8 cellular contexts compared by ENCODE assay signal in the genomic region with DNA sequence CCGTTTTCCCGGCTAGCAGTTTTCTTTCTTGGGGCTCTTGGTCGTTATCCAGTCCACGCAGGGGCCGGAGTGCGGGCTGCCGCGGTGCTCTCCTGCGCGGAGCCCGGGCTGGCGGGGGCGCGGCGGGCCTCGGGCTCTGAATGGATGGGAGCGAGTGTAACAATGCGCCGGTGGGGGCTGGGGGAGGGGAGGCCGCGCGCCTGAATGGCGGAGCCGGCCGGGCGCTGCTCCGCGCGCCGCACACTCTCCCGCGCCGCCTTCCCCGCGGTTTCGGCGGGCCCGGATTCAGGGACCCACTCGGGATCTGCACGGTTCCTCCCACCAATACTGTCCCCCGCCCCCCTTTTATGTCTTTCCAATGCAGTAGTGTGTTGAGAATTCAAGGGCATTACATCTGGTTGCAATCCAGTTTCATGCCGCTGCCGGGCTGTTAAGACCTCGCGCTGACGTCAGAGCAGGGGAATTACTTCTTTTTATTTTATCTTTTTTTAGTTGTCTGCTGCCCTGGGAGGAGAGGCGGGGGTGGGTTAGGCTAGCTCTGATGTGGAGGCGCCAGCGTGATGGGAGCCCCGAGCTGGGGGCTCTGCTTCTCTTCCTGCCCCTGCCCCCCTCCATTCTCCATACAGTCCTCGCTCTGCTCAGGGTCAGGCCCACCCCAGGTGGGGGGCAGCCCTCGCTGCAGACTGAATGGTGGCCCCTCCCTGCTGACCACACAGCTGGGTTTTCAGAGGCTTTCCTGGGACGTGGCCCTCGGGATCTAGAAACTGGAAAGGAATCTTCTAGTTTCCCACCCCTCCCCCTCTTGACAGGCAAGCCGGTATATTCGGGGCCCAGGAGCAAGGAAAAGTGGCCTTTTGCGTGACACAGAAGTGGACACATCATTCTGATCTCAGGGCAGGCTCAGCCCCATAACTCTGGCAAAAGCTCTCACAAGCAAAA. TPM values are rescaled to one million over a fixed set of nuclear protein-coding genes. Genes with fewer than 3 reads are reported as not detected.
DNase-seq lines count a peak whose midpoint lies in the region; FAIRE-seq and TF ChIP-seq lines count a peak whose summit lies in the region.

No MANE protein-coding gene starts in this region.

- peak overlapping the region; percentile 91 for H3K9ac ChIP-seq in keratinocyte (ENCODE audit: control insufficient read depth, extremely low read depth, insufficient read depth, low read length)

- H4K20me1 ChIP-seq in keratinocyte (ENCODE audit: control insufficient read depth, extremely low read depth, insufficient read depth, low read length), result peaks cover 9% of the 10 kb centered on the region

- H3K9me3 ChIP-seq in keratinocyte (ENCODE audit: control insufficient read depth, low read depth, low read length) (no peaks in the 10 kb centered on the region), spleen (no peaks in the 10 kb centered on the region)

- FAIRE-seq in bronchial epithelial cell (lab: Jason Lieb, UNC), result no peak
- no peak for FAIRE-seq in keratinocyte (lab: Jason Lieb, UNC)

- H3K27me3 ChIP-seq in bronchial epithelial cell (ENCODE audit: control insufficient read depth, insufficient read depth, low read length) (no peaks in the 10 kb centered on the region), keratinocyte (ENCODE audit: control insufficient read depth, extremely low read depth, insufficient read depth, low read length) (no peaks in the 10 kb centered on the region), spleen (replicated peaks in 1 of 7) (no peaks in the 10 kb centered on the region)

- TF ChIP-seq POLR2A in spleen (IDR thresholded peaks at IDR 0.05), result no peak

- H3K4me3 ChIP-seq in bronchial epithelial cell (ENCODE audit: low read depth, low read length) (peak overlapping the region; percentile 80), keratinocyte (ENCODE audit: control insufficient read depth in 2 of 3, extremely low read depth in 1 of 3, insufficient read depth in 2 of 3, low read depth in 1 of 3, low read length in 3 of 3) (peak overlapping the region; percentile 77 to 87 (median 84)), spleen (peak overlapping the region; percentile 66 to 93 (median 81))

- H3K79me2 ChIP-seq in keratinocyte (ENCODE audit: control insufficient read depth, insufficient read depth, low read length), result peaks cover 58% of the 10 kb centered on the region

- DNase-seq in GM20000 (ENCODE audit: low spot score) (peak; percentile 77), LoVo (ENCODE audit: low spot score) (peak; percentile 52), bronchial epithelial cell (ENCODE audit: low read depth) (peak; percentile 43), keratinocyte (ENCODE audit: low read depth, low spot score) (no peak), spleen (peak; percentile 89), OCI-M2 (lab: John Stamatoyannopoulos, UW; ENCODE audit: unreplicated experiment) (no peak)

- WGBS in spleen, 5 donors, result 4 to 8% (median 4%) methylated on average over 55 to 57 of the region's 57 CpGs

- intact Hi-C loops in spleen (cut with DNase I; ENCODE audit: low total_unique reads), result loop anchor here (10.0 kb wide), 1 partner anchor 352 kb away; the partner anchor contains the start of genes ATPAF2 and GID4

- no peak for TF ChIP-seq CTCF in C4-2B (conservative IDR thresholded peaks at IDR 0.05)
- no peak for TF ChIP-seq CTCF in GM20000 (IDR thresholded peaks at IDR 0.05; ENCODE audit: extremely low read depth, missing control alignments)
- TF ChIP-seq CTCF in VCaP (conservative IDR thresholded peaks at IDR 0.05), result no peak
- TF ChIP-seq CTCF in bronchial epithelial cell (IDR thresholded peaks at IDR 0.05; ENCODE audit: insufficient read depth, low read length, severe bottlenecking), result no peak
- no peak for TF ChIP-seq CTCF in keratinocyte (optimal IDR thresholded peaks at IDR 0.05 in 1 of 3, IDR thresholded peaks at IDR 0.05 in 1 of 3, conservative IDR thresholded peaks at IDR 0.05 in 1 of 3; ENCODE audit: extremely low read depth in 1 of 3, insufficient read depth in 2 of 3, low read length in 3 of 3)
- TF ChIP-seq CTCF in spleen (IDR thresholded peaks at IDR 0.05 in 8 of 11, conservative IDR thresholded peaks at IDR 0.05 in 3 of 11), result no peak

- H2AFZ ChIP-seq in keratinocyte (ENCODE audit: control insufficient read depth, low read length), result no peak overlapping the region

- H3K9me1 ChIP-seq in keratinocyte (ENCODE audit: control insufficient read depth, extremely low read depth, insufficient read depth, low read length), result peaks cover 2% of the 10 kb centered on the region

- peaks cover 3% of the 10 kb centered on the region for H3K36me3 ChIP-seq in bronchial epithelial cell (ENCODE audit: control insufficient read depth, insufficient read depth, low read length)
- no peaks in the 10 kb centered on the region for H3K36me3 ChIP-seq in keratinocyte (ENCODE audit: control insufficient read depth in 2 of 2, extremely low read depth in 1 of 2, insufficient read depth in 2 of 2, low read length in 2 of 2)
- no peaks in the 10 kb centered on the region for H3K36me3 ChIP-seq in spleen

- H3K4me2 ChIP-seq in keratinocyte (ENCODE audit: control insufficient read depth, extremely low read depth, insufficient read depth, low read depth, low read length), result peak overlapping the region; percentile 95

- H3K27ac ChIP-seq in C4-2B, result peak overlapping the region; percentile 99
- peak overlapping the region; percentile 95 for H3K27ac ChIP-seq in VCaP
- peak overlapping the region; percentile 87 for H3K27ac ChIP-seq in keratinocyte (ENCODE audit: control insufficient read depth, insufficient read depth, low read length)
- peak overlapping the region; percentile 90 to 96 (median 94) for H3K27ac ChIP-seq in spleen

- H3K4me1 ChIP-seq in keratinocyte (ENCODE audit: control insufficient read depth, extremely low read depth, insufficient read depth, low read length) (peaks cover 45% of the 10 kb centered on the region), spleen (peaks cover 22 to 68% (median 46%) of the 10 kb centered on the region in 6 donors)

- dilution Hi-C loops in keratinocyte (cut with MboI; ENCODE audit: extremely low pct_ligation_motif_present, low sequenced_read_pairs), result no loop called here

RNA-seq across cellular contexts. Expression of gene RAI1, which starts 1.7 kb away (rescaled TPM):
- total RNA-seq in bronchial epithelial cell (7.4 and 8.8 TPM in 2 replicates), spleen (10 to 100 TPM; 28.9 to 61.9 (median 40.3) TPM)
- polyA plus RNA-seq in keratinocyte (2.6 to 3.8 TPM (median 3.2 TPM) in 3 replicates), spleen (10 to 100 TPM in 1 of 3 donors, 1 to 10 TPM in 2; 5.4 to 19.7 (median 6.1) TPM)
- polyA plus RNA-seq in keratinocyte (2011; ENCODE audit: low read depth), result 4.4 TPM
- 1.5 and 4.3 TPM in 2 replicates for polyA plus RNA-seq in keratinocyte (2011; cell fraction: cytosol; rRNA removed)
- polyA plus RNA-seq in keratinocyte (2011; cell fraction: nucleus; rRNA removed), result 12.7 and 22.4 TPM in 2 replicates
- polyA plus RNA-seq in keratinocyte (2012; ENCODE audit: low replicate concordance), result 7.9 and 17.1 TPM in 2 replicates
- 7.0 to 17.7 TPM (median 7.2 TPM) in 3 replicates for polyA minus RNA-seq in keratinocyte
- polyA minus RNA-seq in keratinocyte (2011; cell fraction: cytosol; rRNA and poly(A)+ RNA removed), result 12.1 TPM
- polyA minus RNA-seq in keratinocyte (2011; cell fraction: nucleus; rRNA and poly(A)+ RNA removed), result 16.7 and 20.6 TPM in 2 replicates

Comparison
In these comparisons a context has a peak if more than half of its experiments do, and no peak if none do; other contexts are left out.
1. DNase-seq: peak in GM20000 (single experiment), LoVo (single experiment), bronchial epithelial cell (single experiment) and spleen (single experiment); none in keratinocyte (single experiment) and OCI-M2 (single experiment).
2. Peak in every context shown above with its lines, with median percentiles within 50 percentile points of each other: H3K27ac ChIP-seq and H3K4me3 ChIP-seq.